Comparison of ENCODE assay signal across 8 cellular contexts in genomic region chr7:100177040-100178001, GRCh38. TPM values are rescaled to one million over a fixed set of nuclear protein-coding genes. Genes with fewer than 3 reads are reported as not detected.
DNase-seq lines count a peak whose midpoint lies in the region; FAIRE-seq lines count a peak whose summit lies in the region.

A gene with protein sequence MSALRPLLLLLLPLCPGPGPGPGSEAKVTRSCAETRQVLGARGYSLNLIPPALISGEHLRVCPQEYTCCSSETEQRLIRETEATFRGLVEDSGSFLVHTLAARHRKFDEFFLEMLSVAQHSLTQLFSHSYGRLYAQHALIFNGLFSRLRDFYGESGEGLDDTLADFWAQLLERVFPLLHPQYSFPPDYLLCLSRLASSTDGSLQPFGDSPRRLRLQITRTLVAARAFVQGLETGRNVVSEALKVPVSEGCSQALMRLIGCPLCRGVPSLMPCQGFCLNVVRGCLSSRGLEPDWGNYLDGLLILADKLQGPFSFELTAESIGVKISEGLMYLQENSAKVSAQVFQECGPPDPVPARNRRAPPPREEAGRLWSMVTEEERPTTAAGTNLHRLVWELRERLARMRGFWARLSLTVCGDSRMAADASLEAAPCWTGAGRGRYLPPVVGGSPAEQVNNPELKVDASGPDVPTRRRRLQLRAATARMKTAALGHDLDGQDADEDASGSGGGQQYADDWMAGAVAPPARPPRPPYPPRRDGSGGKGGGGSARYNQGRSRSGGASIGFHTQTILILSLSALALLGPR (minus strand): TSS chr7:100177381. CDS start chr7:100177199, 182 bp downstream.
Gene STAG3 (plus strand): TSS chr7:100177918. CDS start chr7:100180557, 2,639 bp downstream.

- H3K23ac ChIP-seq in neuronal stem cell (ENCODE audit: low read depth, low read length, poor library complexity) = peak within 1 kb of the TSS; percentile 11

- peak within 1 kb of the TSS; percentile 96 for H2AFZ ChIP-seq in neuronal stem cell (ENCODE audit: low read length)

- peaks cover 7% of the 10 kb centered on the region for H3K4me1 ChIP-seq in HAP-1
- H3K4me1 ChIP-seq in neuronal stem cell (ENCODE audit: control insufficient read depth in 2 of 2, insufficient read depth in 1 of 2, low read depth in 1 of 2, low read length in 2 of 2) = peaks cover 6 to 11% of the 10 kb centered on the region in 2 donors

- no peak within 1 kb of the TSS for H4K91ac ChIP-seq in neuronal stem cell (ENCODE audit: low read depth, low read length, poor library complexity)

- H3K4me2 ChIP-seq in neuronal stem cell (ENCODE audit: insufficient read depth, low read length, poor library complexity, severe bottlenecking) = peak within 1 kb of the TSS; percentile 72

- H3K9ac ChIP-seq in neuronal stem cell (ENCODE audit: low read depth, low read length, poor library complexity) = peak within 1 kb of the TSS; percentile 81

- H3K4me3 ChIP-seq in HAP-1 = peak within 1 kb of the TSS; percentile 68
- peak within 1 kb of the TSS; percentile 52 for H3K4me3 ChIP-seq in MG63
- peak within 1 kb of the TSS; percentile 93 to 94 for H3K4me3 ChIP-seq in neuronal stem cell (ENCODE audit: low read length in 2 of 2)

- H3K9me3 ChIP-seq in HAP-1 = no peaks in the 10 kb centered on the region
- no peaks in the 10 kb centered on the region for H3K9me3 ChIP-seq in MG63
- H3K9me3 ChIP-seq in neuronal stem cell (replicated peaks in 1 of 2; ENCODE audit: control insufficient read depth in 2 of 2, insufficient read depth in 1 of 2, low read depth in 1 of 2, low read length in 2 of 2) = no peaks in the 10 kb centered on the region

- peak within 1 kb of the TSS; percentile 10 for H2BK5ac ChIP-seq in neuronal stem cell (ENCODE audit: low read length)

- peak within 1 kb of the TSS; percentile 19 for H3K27ac ChIP-seq in neuronal stem cell (replicated peaks; ENCODE audit: low read length)

- H3K79me1 ChIP-seq in neuronal stem cell (ENCODE audit: low read depth, low read length) = no peaks in the 10 kb centered on the region

- DNase-seq in G401 (ENCODE audit: low spot score) = peak; percentile 81
- DNase-seq in HAP-1 (ENCODE audit: low spot score in 2 of 2) = peak; percentile 91 to 99
- DNase-seq in MG63 = peak; percentile 87
- peak; percentile 84 for DNase-seq in SHP77 treated with DMSO at 0.1 percent for 48 hours (lab: John Stamatoyannopoulos, UW)
- DNase-seq in activated gamma-delta T cell (lab: John Stamatoyannopoulos, UW) = peak; percentile 83
- DNase-seq in frontal cortex (ENCODE audit: low spot score in 2 of 2) = peak; percentile 83 to 92
- peak; percentile 96 for DNase-seq in neuronal stem cell (ENCODE audit: low spot score)
- peak; percentile 90 for DNase-seq in stromal cell of bone marrow (ENCODE audit: low read depth)

- H2BK15ac ChIP-seq in neuronal stem cell (ENCODE audit: low read length) = peak within 1 kb of the TSS; percentile 53

- no CpG with 5 or more reads among the region's 78 CpGs for WGBS in neuronal stem cell (ENCODE audit: extremely low coverage in 2 of 2, insufficient read length in 2 of 2, insufficient replicate concordance in 1 of 2), 2 donors

- no peak for FAIRE-seq in frontal cortex (lab: Jason Lieb, UNC)

- peak within 1 kb of the TSS; percentile 24 for H2AK5ac ChIP-seq in neuronal stem cell (ENCODE audit: low read depth, low read length)

- H3K27me3 ChIP-seq in HAP-1 (ENCODE audit: low read depth) = peaks cover 2% of the 10 kb centered on the region; the same call in 1 of the 2 replicates
- no peaks in the 10 kb centered on the region for H3K27me3 ChIP-seq in MG63
- H3K27me3 ChIP-seq in neuronal stem cell (ENCODE audit: control insufficient read depth in 3 of 3, insufficient read depth in 3 of 3, low read depth in 1 of 3, low read length in 3 of 3) = no peaks in the 10 kb centered on the region

- H3K36me3 ChIP-seq in HAP-1 (replicated peaks) (no peaks in the 10 kb centered on the region), MG63 (no peaks in the 10 kb centered on the region), neuronal stem cell (replicated peaks in 1 of 2; ENCODE audit: control insufficient read depth in 2 of 2, insufficient read depth in 2 of 2, low read length in 2 of 2) (peaks cover 8 to 29% of the 10 kb centered on the region in 2 donors)

- no peak within 1 kb of the TSS for H2BK120ac ChIP-seq in neuronal stem cell (ENCODE audit: low read depth, low read length)

- H3K4ac ChIP-seq in neuronal stem cell (ENCODE audit: low read length) = no peak within 1 kb of the TSS

- in situ Hi-C loops in G401 (cut with HindIII; ENCODE audit: low sequenced_read_pairs) = no loop called here
- in situ Hi-C loops in HAP-1 (cut with MboI; ENCODE audit: low sequenced_read_pairs) = no loop called here

- no peak within 1 kb of the TSS for H4K8ac ChIP-seq in neuronal stem cell (ENCODE audit: low read depth, low read length)

- H3K14ac ChIP-seq in neuronal stem cell (ENCODE audit: low read length) = peak within 1 kb of the TSS; percentile 10

- peak within 1 kb of the TSS; percentile 73 for H3K18ac ChIP-seq in neuronal stem cell (ENCODE audit: low read length)

- no peak within 1 kb of the TSS for H2BK12ac ChIP-seq in neuronal stem cell (ENCODE audit: low read length)

RNA-seq across cellular contexts. Expression of the first gene that starts in this region (rescaled TPM):
- total RNA-seq in G401 (2014; rRNA removed; shearing (Covaris generic)) = 8.8 and 9.0 TPM in 2 replicates
- 0.33 TPM in 1 of 2 replicates, not detected in the other for total RNA-seq in MG63 (2014; rRNA removed; shearing (Covaris generic); ENCODE audit: low replicate concordance)
- 75.0 TPM for total RNA-seq in frontal cortex
- polyA plus RNA-seq in neuronal stem cell (2013, experiment 1 of 2) = 30.8 TPM
- 29.9 TPM for polyA plus RNA-seq in neuronal stem cell (2013, experiment 2 of 2)

RNA-seq across cellular contexts. Expression of gene STAG3, which starts in this region (rescaled TPM):
- 0.68 and 3.3 TPM in 2 replicates for total RNA-seq in G401 (2014; rRNA removed; shearing (Covaris generic))
- 0.13 TPM in 1 of 2 replicates, not detected in the other for total RNA-seq in MG63 (2014; rRNA removed; shearing (Covaris generic); ENCODE audit: low replicate concordance)
- total RNA-seq in frontal cortex = 1.2 TPM
- polyA plus RNA-seq in neuronal stem cell (2013, experiment 1 of 2) = 0.38 TPM
- 0.29 TPM for polyA plus RNA-seq in neuronal stem cell (2013, experiment 2 of 2)

Comparison
In these comparisons a context has a peak if more than half of its experiments do, and no peak if none do; other contexts are left out.
1. Peak in every context shown above with its lines: DNase-seq, H3K4me3 ChIP-seq and H3K27ac ChIP-seq.
2. Peak in DNase-seq and H3K4me3 ChIP-seq in MG63; RNA of the genes that start here not detected or under 1 TPM.